ENCODE assay signal across 29 cellular contexts in genomic region chr13:28650284-28650683, GRCh38. TPM values are rescaled to one million over a fixed set of nuclear protein-coding genes. Genes with fewer than 3 reads are reported as not detected.
A peak's percentile ranks its signal among the peaks of the same experiment; 100 is the strongest.
DNase-seq lines count a peak whose midpoint lies in the region; ATAC-seq and TF ChIP-seq lines count a peak whose summit lies in the region.
"Had no signal": no experiment of that assay in that cellular context is flagged by ENCODE, and none has a peak within 500 bp of the region (broad histone marks: within the 10 kb centered on the region; RNA-seq: fewer than 3 reads in every experiment).

No MANE protein-coding gene starts in this region.

- H3K27ac ChIP-seq in upper lobe of right lung, result no peak overlapping the region
- H3K27ac ChIP-seq: epithelial cell of prostate, hepatocyte, HL-60, tibial artery had no signal

- H3K4me3 Mint-ChIP-seq in activated naive CD8-positive, alpha-beta T cell treated with anti-CD3 and anti-CD28 coated beads, Interleukin-2, amount 50 U/mL, for 24 hours, result no peak overlapping the region
- no peak overlapping the region for H3K4me3 Mint-ChIP-seq in stimulated activated effector memory CD8-positive, alpha-beta T cell treated with anti-CD3 and anti-CD28 coated beads, Interleukin-12 subunit alpha, Interleukin-12 subunit beta, amount 100 ng/mL, for 72 hours
- H3K4me3 Mint-ChIP-seq: brain; CD4-positive, CD25-positive, alpha-beta regulatory T cell; mesothelial cell of epicardium; naive thymus-derived CD8-positive, alpha-beta T cell; T-helper 1 cell treated with Interleukin-12 subunit alpha and Interleukin-12 subunit beta and Interleukin-4 antibody, amounts not matched to agents 30 μg/mL and 1 μg/mL, for 36 hours had no signal

- no peak overlapping the region for H3K4me3 ChIP-seq in upper lobe of right lung
- H3K4me3 ChIP-seq: hepatocyte, tibial artery had no signal

- DNase-seq in activated naive CD8-positive, alpha-beta T cell treated with anti-CD3 and anti-CD28 coated beads, Interleukin-2, amount 50 U/mL, for 24 hours, result no peak
- no peak for DNase-seq in stimulated activated effector memory CD8-positive, alpha-beta T cell treated with anti-CD3 and anti-CD28 coated beads, Interleukin-12 subunit alpha, Interleukin-12 subunit beta, amount 100 ng/mL, for 72 hours (ENCODE audit: low spot score in 2 of 2)
- no peak for DNase-seq in upper lobe of right lung
- DNase-seq in activated gamma-delta T cell treated with Interleukin-2 at 50 U/mL for 16 hours, result no peak
- DNase-seq in SW 1271 (lab: John Stamatoyannopoulos, UW), result no peak
- DNase-seq: activated CD4-positive, alpha-beta T cell treated with anti-CD3 and anti-CD28 coated beads for 48 hours; activated effector memory CD4-positive, alpha-beta T cell treated with anti-CD3 and anti-CD28 coated beads, Interleukin-2, amount 50 U/mL, for 16 hours; CD4-positive, CD25-positive, alpha-beta regulatory T cell; effector CD4-positive, alpha-beta T cell; EL; foreskin melanocyte; GOT3; Kasumi-1; left ventricle myocardium superior; naive thymus-derived CD8-positive, alpha-beta T cell; NCI-H1048; NCI-H1694 treated with DMSO at 0.1 percent for 48 hours; NCI-H526; stimulated activated CD4-positive, alpha-beta T cell treated with anti-CD3 and anti-CD28 coated beads, Interleukin-2, amount 100 ng/mL, for 48 hours; stimulated activated naive CD4-positive, alpha-beta T cell treated with Interleukin-2 at 50 U/mL for 16 hours; tibial artery had no signal

- intact Hi-C loops in upper lobe of right lung (cut with DNase I), result no loop called here

- peak; percentile 66 for ATAC-seq in GM21529 (IDR thresholded peaks at IDR 0.05; ENCODE audit: unreplicated experiment)
- ATAC-seq in HG02870 (IDR thresholded peaks at IDR 0.05; ENCODE audit: unreplicated experiment), result peak; percentile 76
- ATAC-seq in activated naive CD8-positive, alpha-beta T cell treated with anti-CD3 and anti-CD28 coated beads, Interleukin-2, amount 50 U/mL, for 24 hours, result peak; percentile 84
- peak; percentile 77 for ATAC-seq in stimulated activated effector memory CD8-positive, alpha-beta T cell treated with anti-CD3 and anti-CD28 coated beads, Interleukin-12 subunit alpha, Interleukin-12 subunit beta, amount 100 ng/mL, for 72 hours
- no peak for ATAC-seq in upper lobe of right lung
- ATAC-seq: left ventricle myocardium superior; naive thymus-derived CD8-positive, alpha-beta T cell had no signal

- no peaks in the 10 kb centered on the region for H3K9me3 Mint-ChIP-seq in activated naive CD8-positive, alpha-beta T cell treated with anti-CD3 and anti-CD28 coated beads, Interleukin-2, amount 50 U/mL, for 24 hours
- no peaks in the 10 kb centered on the region for H3K9me3 Mint-ChIP-seq in stimulated activated effector memory CD8-positive, alpha-beta T cell treated with anti-CD3 and anti-CD28 coated beads, Interleukin-12 subunit alpha, Interleukin-12 subunit beta, amount 100 ng/mL, for 72 hours
- H3K9me3 Mint-ChIP-seq: brain; CD4-positive, CD25-positive, alpha-beta regulatory T cell; mesothelial cell of epicardium; naive thymus-derived CD8-positive, alpha-beta T cell; T-helper 1 cell treated with Interleukin-12 subunit alpha and Interleukin-12 subunit beta and Interleukin-4 antibody, amounts not matched to agents 30 μg/mL and 1 μg/mL, for 36 hours had no signal

- no peak overlapping the region for H3K27ac Mint-ChIP-seq in activated naive CD8-positive, alpha-beta T cell treated with anti-CD3 and anti-CD28 coated beads, Interleukin-2, amount 50 U/mL, for 24 hours
- no peak overlapping the region for H3K27ac Mint-ChIP-seq in stimulated activated effector memory CD8-positive, alpha-beta T cell treated with anti-CD3 and anti-CD28 coated beads, Interleukin-12 subunit alpha, Interleukin-12 subunit beta, amount 100 ng/mL, for 72 hours
- H3K27ac Mint-ChIP-seq: brain; CD4-positive, CD25-positive, alpha-beta regulatory T cell; mesothelial cell of epicardium; T-helper 1 cell treated with Interleukin-12 subunit alpha and Interleukin-12 subunit beta and Interleukin-4 antibody, amounts not matched to agents 30 μg/mL and 1 μg/mL, for 36 hours had no signal

- peaks cover 17% of the 10 kb centered on the region for H3K36me3 Mint-ChIP-seq in activated naive CD8-positive, alpha-beta T cell treated with anti-CD3 and anti-CD28 coated beads, Interleukin-2, amount 50 U/mL, for 24 hours (ENCODE audit: low read depth)
- H3K36me3 Mint-ChIP-seq in stimulated activated effector memory CD8-positive, alpha-beta T cell treated with anti-CD3 and anti-CD28 coated beads, Interleukin-12 subunit alpha, Interleukin-12 subunit beta, amount 100 ng/mL, for 72 hours, result no peaks in the 10 kb centered on the region

- no peaks in the 10 kb centered on the region for H3K4me1 ChIP-seq in upper lobe of right lung
- H3K4me1 ChIP-seq: tibial artery had no signal

- H3K4me1 Mint-ChIP-seq in activated naive CD8-positive, alpha-beta T cell treated with anti-CD3 and anti-CD28 coated beads, Interleukin-2, amount 50 U/mL, for 24 hours, result peaks cover 45% of the 10 kb centered on the region
- peaks cover 15% of the 10 kb centered on the region for H3K4me1 Mint-ChIP-seq in stimulated activated effector memory CD8-positive, alpha-beta T cell treated with anti-CD3 and anti-CD28 coated beads, Interleukin-12 subunit alpha, Interleukin-12 subunit beta, amount 100 ng/mL, for 72 hours

- TF ChIP-seq CTCF in upper lobe of right lung (IDR thresholded peaks at IDR 0.05), result no peak

- no peaks in the 10 kb centered on the region for H3K27me3 Mint-ChIP-seq in activated naive CD8-positive, alpha-beta T cell treated with anti-CD3 and anti-CD28 coated beads, Interleukin-2, amount 50 U/mL, for 24 hours
- H3K27me3 Mint-ChIP-seq: brain; CD4-positive, CD25-positive, alpha-beta regulatory T cell; naive thymus-derived CD8-positive, alpha-beta T cell had no signal

- no peaks in the 10 kb centered on the region for H3K9me3 ChIP-seq in upper lobe of right lung
- H3K9me3 ChIP-seq: tibial artery had no signal

- no peaks in the 10 kb centered on the region for H3K27me3 ChIP-seq in upper lobe of right lung
- H3K27me3 ChIP-seq: hepatocyte, tibial artery had no signal

- H3K36me3 ChIP-seq in upper lobe of right lung, result no peaks in the 10 kb centered on the region
- H3K36me3 ChIP-seq: tibial artery had no signal

RNA-seq across cellular contexts. Expression of gene POMP, which starts 8.6 kb away (rescaled TPM):
- 56.5 TPM for total RNA-seq in upper lobe of right lung
